ENCODE assay signal across 8 cellular contexts in genomic region chr1:27099154-27099903, GRCh38. TPM values are rescaled to one million over a fixed set of nuclear protein-coding genes. Genes with fewer than 3 reads are reported as not detected.
DNase-seq lines count a peak whose midpoint lies in the region; ATAC-seq and TF ChIP-seq lines count a peak whose summit lies in the region.

No MANE protein-coding gene starts in this region.

- peak; percentile 44 for TF ChIP-seq CTCF in HFFc6 (IDR thresholded peaks at IDR 0.05)
- no peak for TF ChIP-seq CTCF in cardiac fibroblast (IDR thresholded peaks at IDR 0.05; ENCODE audit: low read depth, low read length)
- no peak for TF ChIP-seq CTCF in lung (IDR thresholded peaks at IDR 0.05; ENCODE audit: control extremely low read depth, extremely low read depth)
- no peak for TF ChIP-seq CTCF in thyroid gland (IDR thresholded peaks at IDR 0.05)

- H3K36me3 Mint-ChIP-seq in HFFc6 (ENCODE audit: low read depth): no peaks in the 10 kb centered on the region
- no peaks in the 10 kb centered on the region for H3K36me3 Mint-ChIP-seq in T-helper 2 cell treated with Interferon-gamma antibody and Interleukin-4, amounts not matched to agents 5 μg/mL and 100 μg/mL, for 36 hours (ENCODE audit: low read depth)

- peak; percentile 36 for ATAC-seq in lung (ENCODE audit: insufficient read depth, low FRiP score)

- no peak for TF ChIP-seq POLR2A in thyroid gland (IDR thresholded peaks at IDR 0.05)

- H3K36me3 ChIP-seq in lung (ENCODE audit: control insufficient read depth in 2 of 2, insufficient read depth in 2 of 2, low read length in 2 of 2): peaks cover 0 to 29% of the 10 kb centered on the region in 2 donors
- H3K36me3 ChIP-seq in thyroid gland: no peaks in the 10 kb centered on the region

- no peaks in the 10 kb centered on the region for H3K9me3 Mint-ChIP-seq in HFFc6
- H3K9me3 Mint-ChIP-seq in T-helper 2 cell treated with Interferon-gamma antibody and Interleukin-4, amounts not matched to agents 5 μg/mL and 100 μg/mL, for 36 hours: no peaks in the 10 kb centered on the region

- peaks cover 8 to 9% of the 10 kb centered on the region in 2 donors for H3K4me1 ChIP-seq in lung (ENCODE audit: control insufficient read depth in 2 of 2, insufficient read depth in 2 of 2, low read length in 2 of 2)
- peaks cover 5 to 21% of the 10 kb centered on the region in 2 donors for H3K4me1 ChIP-seq in thyroid gland

- H3K27ac Mint-ChIP-seq in HFFc6: peak overlapping the region; percentile 95
- no peak overlapping the region for H3K27ac Mint-ChIP-seq in T-helper 2 cell treated with Interferon-gamma antibody and Interleukin-4, amounts not matched to agents 5 μg/mL and 100 μg/mL, for 36 hours

- DNase-seq in DMS79 treated with DMSO at 0.1 percent for 48 hours (lab: John Stamatoyannopoulos, UW): peak; percentile 93
- DNase-seq in HFFc6: peak; percentile 90
- DNase-seq in NOMO-1 treated with dmso at 0.1 percent for 144 hours (lab: John Stamatoyannopoulos, UW; ENCODE audit: unreplicated experiment): peak; percentile 71
- peak; percentile 83 to 88 for DNase-seq in cardiac fibroblast (ENCODE audit: low read depth in 2 of 2)
- peak; percentile 86 for DNase-seq in lung (ENCODE audit: low spot score)
- peak; percentile 60 to 82 for DNase-seq in thyroid gland
- no peak for DNase-seq in T-helper 2 cell treated with Interferon-gamma antibody and Interleukin-4, amounts not matched to agents 5 μg/mL and 100 μg/mL, for 36 hours (ENCODE audit: low spot score)
- no peak for DNase-seq in middle frontal gyrus (ENCODE audit: extremely low spot score, low spot score)

- H3K9me3 ChIP-seq in lung (ENCODE audit: control insufficient read depth in 2 of 2, insufficient read depth in 1 of 2, low read length in 1 of 2) (no peaks in the 10 kb centered on the region), thyroid gland (no peaks in the 10 kb centered on the region)

- H3K27me3 Mint-ChIP-seq in HFFc6 (ENCODE audit: insufficient read depth): peaks cover 2% of the 10 kb centered on the region
- no peaks in the 10 kb centered on the region for H3K27me3 Mint-ChIP-seq in T-helper 2 cell treated with Interferon-gamma antibody and Interleukin-4, amounts not matched to agents 5 μg/mL and 100 μg/mL, for 36 hours (ENCODE audit: low read depth)

- H3K4me3 Mint-ChIP-seq in HFFc6: peak overlapping the region; percentile 65
- no peak overlapping the region for H3K4me3 Mint-ChIP-seq in T-helper 2 cell treated with Interferon-gamma antibody and Interleukin-4, amounts not matched to agents 5 μg/mL and 100 μg/mL, for 36 hours

- H3K4me1 Mint-ChIP-seq in HFFc6 (ENCODE audit: low read depth): peaks cover 31% of the 10 kb centered on the region
- H3K4me1 Mint-ChIP-seq in T-helper 2 cell treated with Interferon-gamma antibody and Interleukin-4, amounts not matched to agents 5 μg/mL and 100 μg/mL, for 36 hours (ENCODE audit: low read depth): peaks cover 3% of the 10 kb centered on the region

- WGBS in lung, 2 donors: 19 to 28% methylated on average over 10 of the region's 10 CpGs
- WGBS in thyroid gland, 2 donors: 19 to 33% methylated on average over 10 of the region's 10 CpGs

- H3K27ac ChIP-seq in lung (ENCODE audit: low read depth in 1 of 2, low read length in 1 of 2) (peak overlapping the region; percentile 59 to 75), thyroid gland (peak overlapping the region; percentile 52 to 71 (median 69))

- intact Hi-C loops in thyroid gland (cut with DNase I): loop anchor here (5.0 kb wide), 1 partner anchor 102 kb away; no protein-coding TSS in a partner anchor

- H3K27me3 ChIP-seq in lung (ENCODE audit: control insufficient read depth, insufficient read depth) (no peaks in the 10 kb centered on the region), thyroid gland (no peaks in the 10 kb centered on the region)

- no peak overlapping the region for H3K4me3 ChIP-seq in cardiac fibroblast (replicated peaks in 1 of 2; ENCODE audit: low read depth in 2 of 2, low read length in 2 of 2)
- H3K4me3 ChIP-seq in lung: no peak overlapping the region
- no peak overlapping the region for H3K4me3 ChIP-seq in thyroid gland (replicated peaks in 1 of 3)

RNA-seq across cellular contexts. Expression of gene SLC9A1, which starts 55.6 kb away (rescaled TPM):
- 10 to 100 TPM; 37.1 to 51.0 (median 44.7) TPM for total RNA-seq in HFFc6 (2021; fragmentation: NEBNext Ultra II Directional; extraction: Animal tissue kit (Norgen Biotek cat#: 25700))
- total RNA-seq in lung: 10 to 100 TPM; 19.3 to 48.0 TPM
- polyA plus RNA-seq in lung: 10 to 100 TPM; 19.7 to 29.6 TPM
- total RNA-seq in thyroid gland: 10 to 100 TPM; 13.3 to 26.1 (median 19.9) TPM

Comparison
In these comparisons a context has a peak if more than half of its experiments do, and no peak if none do; other contexts are left out.
1. DNase-seq: peak in DMS79 treated with DMSO at 0.1 percent for 48 hours (single experiment), HFFc6 (single experiment), NOMO-1 treated with dmso at 0.1 percent for 144 hours (single experiment), cardiac fibroblast (2 of 2), lung (single experiment) and thyroid gland (2 of 2); none in T-helper 2 cell treated with Interferon-gamma antibody and Interleukin-4, amounts not matched to agents 5 μg/mL and 100 μg/mL, for 36 hours (single experiment) and middle frontal gyrus (single experiment).